Comparison of ENCODE assay signal across 8 cellular contexts in genomic region chr5:181243521-181244307, GRCh38. TPM values are rescaled to one million over a fixed set of nuclear protein-coding genes. Genes with fewer than 3 reads are reported as not detected.
DNase-seq lines count a peak whose midpoint lies in the region; ATAC-seq, FAIRE-seq and TF ChIP-seq lines count a peak whose summit lies in the region.

RACK1 (minus strand) TSS chr5:181243906; CDS start chr5:181243800, 106 bp downstream.

- peak within 1 kb of the TSS; percentile 93 to 94 for H3K27ac ChIP-seq in kidney (ENCODE audit: low read depth in 2 of 2, low read length in 2 of 2)

- H3K4me3 Mint-ChIP-seq in T-helper 1 cell treated with Interleukin-12 subunit alpha and Interleukin-12 subunit beta and Interleukin-4 antibody, amounts not matched to agents 30 μg/mL and 1 μg/mL, for 36 hours = peak within 1 kb of the TSS; percentile 96

- H3K36me3 Mint-ChIP-seq in T-helper 1 cell treated with Interleukin-12 subunit alpha and Interleukin-12 subunit beta and Interleukin-4 antibody, amounts not matched to agents 30 μg/mL and 1 μg/mL, for 36 hours (ENCODE audit: low read depth) = peaks cover 49% of the 10 kb centered on the region

- H3K9me3 Mint-ChIP-seq in T-helper 1 cell treated with Interleukin-12 subunit alpha and Interleukin-12 subunit beta and Interleukin-4 antibody, amounts not matched to agents 30 μg/mL and 1 μg/mL, for 36 hours = no peaks in the 10 kb centered on the region

- no peaks in the 10 kb centered on the region for H3K27me3 Mint-ChIP-seq in T-helper 1 cell treated with Interleukin-12 subunit alpha and Interleukin-12 subunit beta and Interleukin-4 antibody, amounts not matched to agents 30 μg/mL and 1 μg/mL, for 36 hours (ENCODE audit: low read depth)

- peak; percentile 72 for DNase-seq in bronchial epithelial cell (ENCODE audit: low read depth)
- peak; percentile 94 for DNase-seq in kidney
- DNase-seq in stimulated activated CD4-positive, alpha-beta T cell treated with anti-CD3 and anti-CD28 coated beads, Interleukin-1b, Interleukin-23, amount 100 ng/mL, for 1 hour (ENCODE audit: low read depth in 2 of 2) = peak; percentile 67 to 79
- DNase-seq in DMS53 treated with DMSO at 0.1 percent for 48 hours (lab: John Stamatoyannopoulos, UW; ENCODE audit: unreplicated experiment) = no peak
- no peak for DNase-seq in GDM1 (lab: John Stamatoyannopoulos, UW)

- H3K27me3 ChIP-seq in bronchial epithelial cell (ENCODE audit: control insufficient read depth, insufficient read depth, low read length) = no peaks in the 10 kb centered on the region

- FAIRE-seq in bronchial epithelial cell (lab: Jason Lieb, UNC) (no peak), kidney (lab: Jason Lieb, UNC) (no peak)

- no peaks in the 10 kb centered on the region for H3K9me3 ChIP-seq in kidney (ENCODE audit: control insufficient read depth in 1 of 2, low read length in 2 of 2)

- intact Hi-C loops in kidney (cut with DNase I) = no loop called here

- H3K9ac ChIP-seq in kidney (ENCODE audit: low read length in 2 of 2) = peak within 1 kb of the TSS; percentile 97 to 100

- H3K36me3 ChIP-seq in bronchial epithelial cell (ENCODE audit: control insufficient read depth, insufficient read depth, low read length) = peaks cover 22% of the 10 kb centered on the region
- H3K36me3 ChIP-seq in kidney (ENCODE audit: control insufficient read depth in 1 of 2, insufficient read depth in 2 of 2, low read length in 2 of 2) = peaks cover 19 to 24% of the 10 kb centered on the region in 2 donors

- TF ChIP-seq CTCF in bronchial epithelial cell (IDR thresholded peaks at IDR 0.05; ENCODE audit: insufficient read depth, low read length, severe bottlenecking) = no peak
- no peak for TF ChIP-seq CTCF in kidney (IDR thresholded peaks at IDR 0.05; ENCODE audit: borderline replicate concordance, extremely low read depth, insufficient read depth)

- ATAC-seq in GM18870 (IDR thresholded peaks at IDR 0.05; ENCODE audit: unreplicated experiment) = peak; percentile 76
- peak; percentile 53 for ATAC-seq in HG03097 (IDR thresholded peaks at IDR 0.05; ENCODE audit: low FRiP score, unreplicated experiment)

- peaks cover 20 to 31% of the 10 kb centered on the region in 2 donors for H3K4me1 ChIP-seq in kidney (ENCODE audit: control insufficient read depth in 1 of 2, insufficient read depth in 1 of 2, low read depth in 1 of 2, low read length in 2 of 2)

- H3K4me1 Mint-ChIP-seq in T-helper 1 cell treated with Interleukin-12 subunit alpha and Interleukin-12 subunit beta and Interleukin-4 antibody, amounts not matched to agents 30 μg/mL and 1 μg/mL, for 36 hours (ENCODE audit: low read depth) = peaks cover 52% of the 10 kb centered on the region

- peak within 1 kb of the TSS; percentile 98 for H3K27ac Mint-ChIP-seq in T-helper 1 cell treated with Interleukin-12 subunit alpha and Interleukin-12 subunit beta and Interleukin-4 antibody, amounts not matched to agents 30 μg/mL and 1 μg/mL, for 36 hours

- peak within 1 kb of the TSS; percentile 93 for H3K4me3 ChIP-seq in bronchial epithelial cell (ENCODE audit: low read depth, low read length)
- H3K4me3 ChIP-seq in kidney (ENCODE audit: low read length in 2 of 2) = peak within 1 kb of the TSS; percentile 83 to 99

RNA-seq across cellular contexts. Expression of gene RACK1, which starts in this region (rescaled TPM):
- 5,806 and 7,283 TPM in 2 replicates for total RNA-seq in bronchial epithelial cell
- total RNA-seq in kidney = 1,240 TPM
- polyA plus RNA-seq in kidney (ENCODE audit: insufficient read depth, low read depth, low replicate concordance) = 1,699 TPM

Comparison
In these comparisons a context has a peak if more than half of its experiments do, and no peak if none do; other contexts are left out.
1. DNase-seq: peak in bronchial epithelial cell (single experiment), kidney (single experiment) and stimulated activated CD4-positive, alpha-beta T cell treated with anti-CD3 and anti-CD28 coated beads, Interleukin-1b, Interleukin-23, amount 100 ng/mL, for 1 hour (2 of 2); none in DMS53 treated with DMSO at 0.1 percent for 48 hours (single experiment) and GDM1 (single experiment).